Comparison of ENCODE assay signal across 8 cellular contexts in the genomic region with DNA sequence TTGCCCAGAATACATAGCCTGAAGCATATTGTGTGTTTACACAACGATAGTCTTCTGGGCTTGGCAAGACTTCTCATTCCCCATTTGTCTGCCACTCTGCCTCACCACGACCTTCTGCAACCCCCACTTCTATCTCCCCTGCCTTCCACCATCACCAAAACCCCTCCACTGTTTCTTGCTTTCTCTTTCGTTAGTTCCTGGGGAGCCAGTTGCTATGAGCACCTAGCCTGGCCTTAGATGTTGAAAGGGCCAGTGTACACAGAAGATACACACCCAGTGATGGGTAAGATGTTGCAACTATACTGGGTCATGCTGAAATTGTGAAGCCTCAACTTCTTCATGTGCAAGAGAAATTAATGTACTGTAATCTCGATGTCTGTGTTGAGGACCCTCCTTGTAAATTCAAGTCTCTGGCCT. TPM values are rescaled to one million over a fixed set of nuclear protein-coding genes. Genes with fewer than 3 reads are reported as not detected.
DNase-seq lines count a peak whose midpoint lies in the region; ATAC-seq and TF ChIP-seq lines count a peak whose summit lies in the region.

No MANE protein-coding gene starts in this region.

- H3K27ac Mint-ChIP-seq in stimulated activated naive CD8-positive, alpha-beta T cell treated with anti-CD3 and anti-CD28 coated beads, Interleukin-15, Interleukin-2, amounts not matched to agents 100 ng/mL and 50 ng/mL, for 24 hours, result peak overlapping the region; percentile 97

- H3K9me3 Mint-ChIP-seq in stimulated activated naive CD8-positive, alpha-beta T cell treated with anti-CD3 and anti-CD28 coated beads, Interleukin-15, Interleukin-2, amounts not matched to agents 100 ng/mL and 50 ng/mL, for 24 hours, result no peaks in the 10 kb centered on the region

- H3K23ac ChIP-seq in trophoblast cell (ENCODE audit: low read length), result no peak overlapping the region

- no peak overlapping the region for H3K4ac ChIP-seq in trophoblast cell (ENCODE audit: low read depth, low read length)

- no peaks in the 10 kb centered on the region for H3K27me3 Mint-ChIP-seq in stimulated activated naive CD8-positive, alpha-beta T cell treated with anti-CD3 and anti-CD28 coated beads, Interleukin-15, Interleukin-2, amounts not matched to agents 100 ng/mL and 50 ng/mL, for 24 hours

- H3K4me1 ChIP-seq in iPS-15b (ENCODE audit: control insufficient read depth, insufficient read depth, low read length) (peaks cover 9% of the 10 kb centered on the region), trophoblast cell (ENCODE audit: control insufficient read depth in 1 of 2, insufficient read depth in 2 of 2, low read length in 2 of 2) (peaks cover 0 to 2% of the 10 kb centered on the region in 2 experiments), right atrium auricular region (peaks cover 0 to 12% of the 10 kb centered on the region in 2 donors)

- H2AFZ ChIP-seq in trophoblast cell (ENCODE audit: insufficient read depth, low read length, poor library complexity), result no peak overlapping the region

- no peak for DNase-seq in stimulated activated naive CD8-positive, alpha-beta T cell treated with anti-CD3 and anti-CD28 coated beads, Interleukin-15, Interleukin-2, amounts not matched to agents 100 U/mL and 50 U/mL, for 24 hours
- peak; percentile 70 for DNase-seq in SW480 (ENCODE audit: low spot score)
- DNase-seq in trophoblast cell, result no peak
- DNase-seq in amniotic stem cell (lab: John Stamatoyannopoulos, UW), result no peak
- no peak for DNase-seq in right atrium auricular region (ENCODE audit: low spot score)

- H3K79me2 ChIP-seq in trophoblast cell (ENCODE audit: control insufficient read depth, insufficient read depth, low read length, poor library complexity), result peaks cover 8% of the 10 kb centered on the region

- no peak overlapping the region for H3K4me2 ChIP-seq in trophoblast cell (ENCODE audit: low read length)

- H4K8ac ChIP-seq in trophoblast cell (ENCODE audit: low read depth, low read length), result no peak overlapping the region

- no peaks in the 10 kb centered on the region for H3K36me3 ChIP-seq in iPS-15b (ENCODE audit: control insufficient read depth, insufficient read depth, low read length)
- H3K36me3 ChIP-seq in trophoblast cell (ENCODE audit: control insufficient read depth in 1 of 2, insufficient read depth in 2 of 2, low read length in 2 of 2), result no peaks in the 10 kb centered on the region
- H3K36me3 ChIP-seq in right atrium auricular region, result no peaks in the 10 kb centered on the region

- H3K27me3 ChIP-seq in iPS-15b (ENCODE audit: control insufficient read depth, insufficient read depth, low read length) (peaks cover 46% of the 10 kb centered on the region), trophoblast cell (ENCODE audit: insufficient read depth, low read length) (no peaks in the 10 kb centered on the region), right atrium auricular region (no peaks in the 10 kb centered on the region)

- H2BK12ac ChIP-seq in trophoblast cell (ENCODE audit: low read length), result no peak overlapping the region

- H3K9ac ChIP-seq in iPS-15b (ENCODE audit: low read depth, low read length) (no peak overlapping the region), trophoblast cell (ENCODE audit: low read length) (no peak overlapping the region)

- peaks cover 33% of the 10 kb centered on the region for H3K36me3 Mint-ChIP-seq in stimulated activated naive CD8-positive, alpha-beta T cell treated with anti-CD3 and anti-CD28 coated beads, Interleukin-15, Interleukin-2, amounts not matched to agents 100 ng/mL and 50 ng/mL, for 24 hours (ENCODE audit: low read depth)

- no peak for ATAC-seq in stimulated activated naive CD8-positive, alpha-beta T cell treated with anti-CD3 and anti-CD28 coated beads, Interleukin-15, Interleukin-2, amounts not matched to agents 100 U/mL and 50 U/mL, for 24 hours
- ATAC-seq in GM18909 (IDR thresholded peaks at IDR 0.05; ENCODE audit: poor library complexity, unreplicated experiment), result no peak

- no peak overlapping the region for H4K91ac ChIP-seq in trophoblast cell (ENCODE audit: low read depth, low read length)

- no peak overlapping the region for H2BK5ac ChIP-seq in trophoblast cell (ENCODE audit: low read depth, low read length, poor library complexity)

- H3K9me3 ChIP-seq in iPS-15b (ENCODE audit: control insufficient read depth, insufficient read depth, low read length) (no peaks in the 10 kb centered on the region), trophoblast cell (ENCODE audit: insufficient read depth, low read depth, low read length) (no peaks in the 10 kb centered on the region), right atrium auricular region (no peaks in the 10 kb centered on the region)

- no peak overlapping the region for H2BK120ac ChIP-seq in trophoblast cell (ENCODE audit: insufficient read depth, low read length, poor library complexity)

- no peak for TF ChIP-seq CTCF in right atrium auricular region (IDR thresholded peaks at IDR 0.05)

- H2AK5ac ChIP-seq in trophoblast cell (ENCODE audit: low read length), result no peak overlapping the region

- H3K18ac ChIP-seq in trophoblast cell (ENCODE audit: low read length), result no peak overlapping the region

- peaks cover 13% of the 10 kb centered on the region for H3K79me1 ChIP-seq in trophoblast cell (ENCODE audit: low read length)

- H3K4me3 Mint-ChIP-seq in stimulated activated naive CD8-positive, alpha-beta T cell treated with anti-CD3 and anti-CD28 coated beads, Interleukin-15, Interleukin-2, amounts not matched to agents 100 ng/mL and 50 ng/mL, for 24 hours, result peak overlapping the region; percentile 92

- peaks cover 54% of the 10 kb centered on the region for H3K4me1 Mint-ChIP-seq in stimulated activated naive CD8-positive, alpha-beta T cell treated with anti-CD3 and anti-CD28 coated beads, Interleukin-15, Interleukin-2, amounts not matched to agents 100 ng/mL and 50 ng/mL, for 24 hours (ENCODE audit: low read depth)

- no peak overlapping the region for H3K14ac ChIP-seq in trophoblast cell (ENCODE audit: low read length)

- H4K12ac ChIP-seq in trophoblast cell (ENCODE audit: low read depth, low read length), result no peak overlapping the region

- WGBS in trophoblast cell (ENCODE audit: extremely low coverage, insufficient coverage, insufficient read length), result no CpG with 5 or more reads among the region's 4 CpGs

- H3K4me3 ChIP-seq in iPS-15b (ENCODE audit: low read depth, low read length) (peak overlapping the region; percentile 91), trophoblast cell (ENCODE audit: low read depth, low read length) (no peak overlapping the region), right atrium auricular region (peak overlapping the region in 1 of 2 donors; percentile 99)

- H3K27ac ChIP-seq in trophoblast cell (ENCODE audit: low read depth, low read length) (no peak overlapping the region), right atrium auricular region (no peak overlapping the region)

RNA-seq across cellular contexts. Expression of a gene that starts 1.0 kb away (rescaled TPM):
- 37.7 and 40.3 TPM in 2 replicates for polyA plus RNA-seq in trophoblast cell (2013)
- 10 to 100 TPM; 18.1 to 29.9 TPM for total RNA-seq in right atrium auricular region

RNA-seq across cellular contexts. Expression of a gene that starts 52.8 kb away (rescaled TPM):
- 27.7 and 28.0 TPM in 2 replicates for polyA plus RNA-seq in trophoblast cell (2013)
- total RNA-seq in right atrium auricular region, result 10 to 100 TPM; 13.2 to 14.1 TPM
